ENCODE assay signal across 1 cellular context in the genomic region with DNA sequence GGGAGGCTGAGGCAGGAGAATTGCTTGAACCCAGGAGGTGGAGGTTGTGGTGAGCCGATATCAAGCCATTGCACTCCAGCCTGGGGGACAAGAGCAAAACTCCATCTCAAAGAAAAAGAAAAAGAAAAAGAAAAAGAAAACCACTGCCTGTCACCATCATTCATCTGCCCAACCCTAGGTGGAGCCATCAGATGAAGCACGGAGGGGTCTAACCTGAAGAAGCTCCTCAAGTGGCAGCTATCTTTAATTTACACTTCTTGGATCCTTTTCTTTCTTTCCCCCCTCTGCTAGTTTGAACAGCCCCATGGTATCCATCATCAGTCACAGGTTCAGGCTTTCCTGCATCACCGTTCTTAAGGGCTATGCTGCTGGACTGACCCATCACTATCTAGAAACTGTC.
TF ChIP-seq lines count a peak whose summit lies in the region.

No MANE protein-coding gene starts in this region.

TF ChIP-seq in GM23338, 12 proteins besides CTCF, POLR2A, EP300 and RAD21 (continued from another document):
- TF ChIP-seq, protein P1, sequence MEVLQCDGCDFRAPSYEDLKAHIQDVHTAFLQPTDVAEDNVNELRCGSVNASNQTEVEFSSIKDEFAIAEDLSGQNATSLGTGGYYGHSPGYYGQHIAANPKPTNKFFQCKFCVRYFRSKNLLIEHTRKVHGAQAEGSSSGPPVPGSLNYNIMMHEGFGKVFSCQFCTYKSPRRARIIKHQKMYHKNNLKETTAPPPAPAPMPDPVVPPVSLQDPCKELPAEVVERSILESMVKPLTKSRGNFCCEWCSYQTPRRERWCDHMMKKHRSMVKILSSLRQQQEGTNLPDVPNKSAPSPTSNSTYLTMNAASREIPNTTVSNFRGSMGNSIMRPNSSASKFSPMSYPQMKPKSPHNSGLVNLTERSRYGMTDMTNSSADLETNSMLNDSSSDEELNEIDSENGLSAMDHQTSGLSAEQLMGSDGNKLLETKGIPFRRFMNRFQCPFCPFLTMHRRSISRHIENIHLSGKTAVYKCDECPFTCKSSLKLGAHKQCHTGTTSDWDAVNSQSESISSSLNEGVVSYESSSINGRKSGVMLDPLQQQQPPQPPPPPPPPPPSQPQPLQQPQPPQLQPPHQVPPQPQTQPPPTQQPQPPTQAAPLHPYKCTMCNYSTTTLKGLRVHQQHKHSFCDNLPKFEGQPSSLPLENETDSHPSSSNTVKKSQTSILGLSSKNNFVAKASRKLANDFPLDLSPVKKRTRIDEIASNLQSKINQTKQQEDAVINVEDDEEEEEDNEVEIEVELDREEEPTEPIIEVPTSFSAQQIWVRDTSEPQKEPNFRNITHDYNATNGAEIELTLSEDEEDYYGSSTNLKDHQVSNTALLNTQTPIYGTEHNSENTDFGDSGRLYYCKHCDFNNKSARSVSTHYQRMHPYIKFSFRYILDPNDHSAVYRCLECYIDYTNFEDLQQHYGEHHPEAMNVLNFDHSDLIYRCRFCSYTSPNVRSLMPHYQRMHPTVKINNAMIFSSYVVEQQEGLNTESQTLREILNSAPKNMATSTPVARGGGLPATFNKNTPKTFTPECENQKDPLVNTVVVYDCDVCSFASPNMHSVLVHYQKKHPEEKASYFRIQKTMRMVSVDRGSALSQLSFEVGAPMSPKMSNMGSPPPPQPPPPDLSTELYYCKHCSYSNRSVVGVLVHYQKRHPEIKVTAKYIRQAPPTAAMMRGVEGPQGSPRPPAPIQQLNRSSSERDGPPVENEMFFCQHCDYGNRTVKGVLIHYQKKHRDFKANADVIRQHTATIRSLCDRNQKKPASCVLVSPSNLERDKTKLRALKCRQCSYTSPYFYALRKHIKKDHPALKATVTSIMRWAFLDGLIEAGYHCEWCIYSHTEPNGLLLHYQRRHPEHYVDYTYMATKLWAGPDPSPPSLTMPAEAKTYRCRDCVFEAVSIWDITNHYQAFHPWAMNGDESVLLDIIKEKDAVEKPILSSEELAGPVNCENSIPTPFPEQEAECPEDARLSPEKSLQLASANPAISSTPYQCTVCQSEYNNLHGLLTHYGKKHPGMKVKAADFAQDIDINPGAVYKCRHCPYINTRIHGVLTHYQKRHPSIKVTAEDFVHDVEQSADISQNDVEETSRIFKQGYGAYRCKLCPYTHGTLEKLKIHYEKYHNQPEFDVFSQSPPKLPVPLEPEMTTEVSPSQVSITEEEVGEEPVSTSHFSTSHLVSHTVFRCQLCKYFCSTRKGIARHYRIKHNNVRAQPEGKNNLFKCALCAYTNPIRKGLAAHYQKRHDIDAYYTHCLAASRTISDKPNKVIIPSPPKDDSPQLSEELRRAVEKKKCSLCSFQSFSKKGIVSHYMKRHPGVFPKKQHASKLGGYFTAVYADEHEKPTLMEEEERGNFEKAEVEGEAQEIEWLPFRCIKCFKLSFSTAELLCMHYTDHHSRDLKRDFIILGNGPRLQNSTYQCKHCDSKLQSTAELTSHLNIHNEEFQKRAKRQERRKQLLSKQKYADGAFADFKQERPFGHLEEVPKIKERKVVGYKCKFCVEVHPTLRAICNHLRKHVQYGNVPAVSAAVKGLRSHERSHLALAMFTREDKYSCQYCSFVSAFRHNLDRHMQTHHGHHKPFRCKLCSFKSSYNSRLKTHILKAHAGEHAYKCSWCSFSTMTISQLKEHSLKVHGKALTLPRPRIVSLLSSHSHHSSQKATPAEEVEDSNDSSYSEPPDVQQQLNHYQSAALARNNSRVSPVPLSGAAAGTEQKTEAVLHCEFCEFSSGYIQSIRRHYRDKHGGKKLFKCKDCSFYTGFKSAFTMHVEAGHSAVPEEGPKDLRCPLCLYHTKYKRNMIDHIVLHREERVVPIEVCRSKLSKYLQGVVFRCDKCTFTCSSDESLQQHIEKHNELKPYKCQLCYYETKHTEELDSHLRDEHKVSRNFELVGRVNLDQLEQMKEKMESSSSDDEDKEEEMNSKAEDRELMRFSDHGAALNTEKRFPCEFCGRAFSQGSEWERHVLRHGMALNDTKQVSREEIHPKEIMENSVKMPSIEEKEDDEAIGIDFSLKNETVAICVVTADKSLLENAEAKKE (CRISPR knock-in tag; IDR thresholded peaks at IDR 0.05), result peak; percentile 73; the same call in 1 of the 2 replicates
